2 cellular contexts compared by ENCODE assay signal in genomic region chr5:139995929-139996328, GRCh38.
TF ChIP-seq lines count a peak whose summit lies in the region.

No MANE protein-coding gene starts in this region.

TF ChIP-seq in HepG2, 621 proteins besides CTCF, POLR2A, EP300 and RAD21:
- TF ChIP-seq NR2F6 (IDR thresholded peaks at IDR 0.05) (no peak), NR2F6 (CRISPR knock-in tag; IDR thresholded peaks at IDR 0.05) (no peak), CENPT (CRISPR knock-in tag; IDR thresholded peaks at IDR 0.05; ENCODE audit: low read depth) (no peak), PATZ1 (CRISPR knock-in tag; IDR thresholded peaks at IDR 0.05) (no peak), DRAP1 (CRISPR knock-in tag; IDR thresholded peaks at IDR 0.05) (no peak), SIN3B (IDR thresholded peaks at IDR 0.05; ENCODE audit: low read length) (no peak), ZNF687 (CRISPR knock-in tag; IDR thresholded peaks at IDR 0.05) (no peak), TEAD3 (CRISPR knock-in tag; optimal IDR thresholded peaks at IDR 0.05; ENCODE audit: borderline replicate concordance) (no peak), MAFF (IDR thresholded peaks at IDR 0.05; ENCODE audit: low read depth, low read length) (peak; percentile 68), ZNF557 (CRISPR knock-in tag; IDR thresholded peaks at IDR 0.05) (no peak), ZNF710 (CRISPR knock-in tag; IDR thresholded peaks at IDR 0.05; ENCODE audit: borderline replicate concordance) (no peak), DNMT1 (CRISPR knock-in tag; IDR thresholded peaks at IDR 0.05) (no peak), ATF3 (CRISPR knock-in tag; IDR thresholded peaks at IDR 0.05) (no peak), SRSF9 (IDR thresholded peaks at IDR 0.05; ENCODE audit: borderline replicate concordance, insufficient read depth, low read depth, low read length, poor library complexity, severe bottlenecking) (no peak), ZNF383 (CRISPR knock-in tag; IDR thresholded peaks at IDR 0.05; ENCODE audit: borderline replicate concordance) (no peak), KAT8 (CRISPR knock-in tag; IDR thresholded peaks at IDR 0.05) (no peak), STAG1 (CRISPR knock-in tag; IDR thresholded peaks at IDR 0.05) (no peak), MAFK (conservative IDR thresholded peaks at IDR 0.05 in 1 of 2, IDR thresholded peaks at IDR 0.05 in 1 of 2; ENCODE audit: low read length in 2 of 2) (peak in 1 of 2 experiments; percentile 77; a peak in 3 of 4 replicates)

TF ChIP-seq in K562, 482 proteins besides CTCF, POLR2A, EP300 and RAD21 (continued from another document):
- peak; percentile 54; the same call in 1 of the 2 replicates for TF ChIP-seq C11orf30 (IDR thresholded peaks at IDR 0.05; ENCODE audit: low read depth)
- 0 out of 2 replicates have a peak, but pooled peaks have one; percentile 39 for TF ChIP-seq MAFG (tag; conservative IDR thresholded peaks at IDR 0.05)
- no peak for TF ChIP-seq KDM1A (IDR thresholded peaks at IDR 0.05)
